1 cellular context compared by ENCODE assay signal in the genomic region with DNA sequence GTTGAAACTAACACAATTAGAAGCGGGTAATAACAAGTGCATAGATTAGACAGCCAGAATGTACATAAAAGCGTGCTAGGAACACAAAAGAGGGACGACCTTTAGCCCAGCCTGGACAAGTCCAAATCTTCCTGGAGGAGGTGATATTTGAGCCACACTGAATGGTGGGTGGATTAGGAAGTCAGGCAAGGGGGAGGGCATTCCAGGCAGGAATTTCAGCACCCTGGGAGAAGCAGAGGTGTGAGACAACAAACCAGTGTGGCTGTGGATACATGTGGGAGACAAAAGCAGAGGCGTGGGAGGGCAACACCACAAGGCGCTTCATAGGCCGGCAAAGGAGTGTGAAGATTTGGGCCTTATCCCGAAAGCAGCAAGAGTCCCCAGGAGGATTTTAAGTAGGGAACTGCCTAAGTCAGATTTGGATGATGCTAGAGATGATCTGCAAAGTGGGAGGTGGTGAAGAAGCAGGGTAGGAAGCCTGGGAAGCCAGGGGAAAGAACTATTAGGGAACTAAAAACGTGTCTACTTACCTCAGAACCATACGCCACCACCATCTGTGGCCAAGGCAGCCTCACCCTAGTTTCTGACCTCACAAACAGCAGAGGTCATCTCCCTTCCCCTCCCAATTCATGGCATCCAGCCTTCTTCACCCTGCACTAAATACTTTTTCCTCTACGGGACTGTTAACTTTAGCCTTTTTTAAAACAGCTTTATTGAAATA.
TF ChIP-seq lines count a peak whose summit lies in the region.

No MANE protein-coding gene starts in this region.

TF ChIP-seq in HepG2, 621 proteins besides CTCF, POLR2A, EP300 and RAD21 (continued from another document and continues in another):
- TF ChIP-seq, protein P1, sequence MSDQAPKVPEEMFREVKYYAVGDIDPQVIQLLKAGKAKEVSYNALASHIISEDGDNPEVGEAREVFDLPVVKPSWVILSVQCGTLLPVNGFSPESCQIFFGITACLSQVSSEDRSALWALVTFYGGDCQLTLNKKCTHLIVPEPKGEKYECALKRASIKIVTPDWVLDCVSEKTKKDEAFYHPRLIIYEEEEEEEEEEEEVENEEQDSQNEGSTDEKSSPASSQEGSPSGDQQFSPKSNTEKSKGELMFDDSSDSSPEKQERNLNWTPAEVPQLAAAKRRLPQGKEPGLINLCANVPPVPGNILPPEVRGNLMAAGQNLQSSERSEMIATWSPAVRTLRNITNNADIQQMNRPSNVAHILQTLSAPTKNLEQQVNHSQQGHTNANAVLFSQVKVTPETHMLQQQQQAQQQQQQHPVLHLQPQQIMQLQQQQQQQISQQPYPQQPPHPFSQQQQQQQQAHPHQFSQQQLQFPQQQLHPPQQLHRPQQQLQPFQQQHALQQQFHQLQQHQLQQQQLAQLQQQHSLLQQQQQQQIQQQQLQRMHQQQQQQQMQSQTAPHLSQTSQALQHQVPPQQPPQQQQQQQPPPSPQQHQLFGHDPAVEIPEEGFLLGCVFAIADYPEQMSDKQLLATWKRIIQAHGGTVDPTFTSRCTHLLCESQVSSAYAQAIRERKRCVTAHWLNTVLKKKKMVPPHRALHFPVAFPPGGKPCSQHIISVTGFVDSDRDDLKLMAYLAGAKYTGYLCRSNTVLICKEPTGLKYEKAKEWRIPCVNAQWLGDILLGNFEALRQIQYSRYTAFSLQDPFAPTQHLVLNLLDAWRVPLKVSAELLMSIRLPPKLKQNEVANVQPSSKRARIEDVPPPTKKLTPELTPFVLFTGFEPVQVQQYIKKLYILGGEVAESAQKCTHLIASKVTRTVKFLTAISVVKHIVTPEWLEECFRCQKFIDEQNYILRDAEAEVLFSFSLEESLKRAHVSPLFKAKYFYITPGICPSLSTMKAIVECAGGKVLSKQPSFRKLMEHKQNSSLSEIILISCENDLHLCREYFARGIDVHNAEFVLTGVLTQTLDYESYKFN (CRISPR knock-in tag; conservative IDR thresholded peaks at IDR 0.05): peak; percentile 92
- TF ChIP-seq SP5 (CRISPR knock-in tag; IDR thresholded peaks at IDR 0.05; ENCODE audit: borderline replicate concordance, low read depth) (peak; percentile 84), ZMYM4 (CRISPR knock-in tag; IDR thresholded peaks at IDR 0.05) (peak; percentile 83), HNF4G (IDR thresholded peaks at IDR 0.05; ENCODE audit: borderline replicate concordance, low read depth, low read length) (peak; percentile 81; the same call in 1 of the 2 replicates), HNF4G (CRISPR knock-in tag; IDR thresholded peaks at IDR 0.05; ENCODE audit: borderline replicate concordance, low read depth) (peak; percentile 73; the same call in 1 of the 2 replicates), HOXA3 (CRISPR knock-in tag; IDR thresholded peaks at IDR 0.05) (peak; percentile 59; the same call in 1 of the 2 replicates), SAP130 (CRISPR knock-in tag; IDR thresholded peaks at IDR 0.05; ENCODE audit: low read depth) (peak; percentile 71), NR1H2 (CRISPR knock-in tag; IDR thresholded peaks at IDR 0.05; ENCODE audit: borderline replicate concordance, low read depth) (no peak), SP1 (IDR thresholded peaks at IDR 0.05) (no peak), SP1 (CRISPR knock-in tag; IDR thresholded peaks at IDR 0.05) (0 out of 2 replicates have a peak, but pooled peaks have one; percentile 19)
- TF ChIP-seq, protein P2, sequence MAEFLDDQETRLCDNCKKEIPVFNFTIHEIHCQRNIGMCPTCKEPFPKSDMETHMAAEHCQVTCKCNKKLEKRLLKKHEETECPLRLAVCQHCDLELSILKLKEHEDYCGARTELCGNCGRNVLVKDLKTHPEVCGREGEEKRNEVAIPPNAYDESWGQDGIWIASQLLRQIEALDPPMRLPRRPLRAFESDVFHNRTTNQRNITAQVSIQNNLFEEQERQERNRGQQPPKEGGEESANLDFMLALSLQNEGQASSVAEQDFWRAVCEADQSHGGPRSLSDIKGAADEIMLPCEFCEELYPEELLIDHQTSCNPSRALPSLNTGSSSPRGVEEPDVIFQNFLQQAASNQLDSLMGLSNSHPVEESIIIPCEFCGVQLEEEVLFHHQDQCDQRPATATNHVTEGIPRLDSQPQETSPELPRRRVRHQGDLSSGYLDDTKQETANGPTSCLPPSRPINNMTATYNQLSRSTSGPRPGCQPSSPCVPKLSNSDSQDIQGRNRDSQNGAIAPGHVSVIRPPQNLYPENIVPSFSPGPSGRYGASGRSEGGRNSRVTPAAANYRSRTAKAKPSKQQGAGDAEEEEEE (CRISPR knock-in tag; IDR thresholded peaks at IDR 0.05; ENCODE audit: borderline replicate concordance): no peak
- TF ChIP-seq, protein P3, sequence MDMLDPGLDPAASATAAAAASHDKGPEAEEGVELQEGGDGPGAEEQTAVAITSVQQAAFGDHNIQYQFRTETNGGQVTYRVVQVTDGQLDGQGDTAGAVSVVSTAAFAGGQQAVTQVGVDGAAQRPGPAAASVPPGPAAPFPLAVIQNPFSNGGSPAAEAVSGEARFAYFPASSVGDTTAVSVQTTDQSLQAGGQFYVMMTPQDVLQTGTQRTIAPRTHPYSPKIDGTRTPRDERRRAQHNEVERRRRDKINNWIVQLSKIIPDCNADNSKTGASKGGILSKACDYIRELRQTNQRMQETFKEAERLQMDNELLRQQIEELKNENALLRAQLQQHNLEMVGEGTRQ (IDR thresholded peaks at IDR 0.05; ENCODE audit: low read depth, low read length): no peak
- TF ChIP-seq, protein P3 (CRISPR knock-in tag; IDR thresholded peaks at IDR 0.05; ENCODE audit: borderline replicate concordance): no peak
- TF ChIP-seq, protein P4, sequence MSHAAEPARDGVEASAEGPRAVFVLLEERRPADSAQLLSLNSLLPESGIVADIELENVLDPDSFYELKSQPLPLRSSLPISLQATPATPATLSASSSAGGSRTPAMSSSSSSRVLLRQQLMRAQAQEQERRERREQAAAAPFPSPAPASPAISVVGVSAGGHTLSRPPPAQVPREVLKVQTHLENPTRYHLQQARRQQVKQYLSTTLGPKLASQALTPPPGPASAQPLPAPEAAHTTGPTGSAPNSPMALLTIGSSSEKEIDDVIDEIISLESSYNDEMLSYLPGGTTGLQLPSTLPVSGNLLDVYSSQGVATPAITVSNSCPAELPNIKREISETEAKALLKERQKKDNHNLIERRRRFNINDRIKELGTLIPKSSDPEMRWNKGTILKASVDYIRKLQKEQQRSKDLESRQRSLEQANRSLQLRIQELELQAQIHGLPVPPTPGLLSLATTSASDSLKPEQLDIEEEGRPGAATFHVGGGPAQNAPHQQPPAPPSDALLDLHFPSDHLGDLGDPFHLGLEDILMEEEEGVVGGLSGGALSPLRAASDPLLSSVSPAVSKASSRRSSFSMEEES (CRISPR knock-in tag; IDR thresholded peaks at IDR 0.05): 0 out of 2 replicates have a peak, but pooled peaks have one; percentile 42
- TF ChIP-seq, protein P5, sequence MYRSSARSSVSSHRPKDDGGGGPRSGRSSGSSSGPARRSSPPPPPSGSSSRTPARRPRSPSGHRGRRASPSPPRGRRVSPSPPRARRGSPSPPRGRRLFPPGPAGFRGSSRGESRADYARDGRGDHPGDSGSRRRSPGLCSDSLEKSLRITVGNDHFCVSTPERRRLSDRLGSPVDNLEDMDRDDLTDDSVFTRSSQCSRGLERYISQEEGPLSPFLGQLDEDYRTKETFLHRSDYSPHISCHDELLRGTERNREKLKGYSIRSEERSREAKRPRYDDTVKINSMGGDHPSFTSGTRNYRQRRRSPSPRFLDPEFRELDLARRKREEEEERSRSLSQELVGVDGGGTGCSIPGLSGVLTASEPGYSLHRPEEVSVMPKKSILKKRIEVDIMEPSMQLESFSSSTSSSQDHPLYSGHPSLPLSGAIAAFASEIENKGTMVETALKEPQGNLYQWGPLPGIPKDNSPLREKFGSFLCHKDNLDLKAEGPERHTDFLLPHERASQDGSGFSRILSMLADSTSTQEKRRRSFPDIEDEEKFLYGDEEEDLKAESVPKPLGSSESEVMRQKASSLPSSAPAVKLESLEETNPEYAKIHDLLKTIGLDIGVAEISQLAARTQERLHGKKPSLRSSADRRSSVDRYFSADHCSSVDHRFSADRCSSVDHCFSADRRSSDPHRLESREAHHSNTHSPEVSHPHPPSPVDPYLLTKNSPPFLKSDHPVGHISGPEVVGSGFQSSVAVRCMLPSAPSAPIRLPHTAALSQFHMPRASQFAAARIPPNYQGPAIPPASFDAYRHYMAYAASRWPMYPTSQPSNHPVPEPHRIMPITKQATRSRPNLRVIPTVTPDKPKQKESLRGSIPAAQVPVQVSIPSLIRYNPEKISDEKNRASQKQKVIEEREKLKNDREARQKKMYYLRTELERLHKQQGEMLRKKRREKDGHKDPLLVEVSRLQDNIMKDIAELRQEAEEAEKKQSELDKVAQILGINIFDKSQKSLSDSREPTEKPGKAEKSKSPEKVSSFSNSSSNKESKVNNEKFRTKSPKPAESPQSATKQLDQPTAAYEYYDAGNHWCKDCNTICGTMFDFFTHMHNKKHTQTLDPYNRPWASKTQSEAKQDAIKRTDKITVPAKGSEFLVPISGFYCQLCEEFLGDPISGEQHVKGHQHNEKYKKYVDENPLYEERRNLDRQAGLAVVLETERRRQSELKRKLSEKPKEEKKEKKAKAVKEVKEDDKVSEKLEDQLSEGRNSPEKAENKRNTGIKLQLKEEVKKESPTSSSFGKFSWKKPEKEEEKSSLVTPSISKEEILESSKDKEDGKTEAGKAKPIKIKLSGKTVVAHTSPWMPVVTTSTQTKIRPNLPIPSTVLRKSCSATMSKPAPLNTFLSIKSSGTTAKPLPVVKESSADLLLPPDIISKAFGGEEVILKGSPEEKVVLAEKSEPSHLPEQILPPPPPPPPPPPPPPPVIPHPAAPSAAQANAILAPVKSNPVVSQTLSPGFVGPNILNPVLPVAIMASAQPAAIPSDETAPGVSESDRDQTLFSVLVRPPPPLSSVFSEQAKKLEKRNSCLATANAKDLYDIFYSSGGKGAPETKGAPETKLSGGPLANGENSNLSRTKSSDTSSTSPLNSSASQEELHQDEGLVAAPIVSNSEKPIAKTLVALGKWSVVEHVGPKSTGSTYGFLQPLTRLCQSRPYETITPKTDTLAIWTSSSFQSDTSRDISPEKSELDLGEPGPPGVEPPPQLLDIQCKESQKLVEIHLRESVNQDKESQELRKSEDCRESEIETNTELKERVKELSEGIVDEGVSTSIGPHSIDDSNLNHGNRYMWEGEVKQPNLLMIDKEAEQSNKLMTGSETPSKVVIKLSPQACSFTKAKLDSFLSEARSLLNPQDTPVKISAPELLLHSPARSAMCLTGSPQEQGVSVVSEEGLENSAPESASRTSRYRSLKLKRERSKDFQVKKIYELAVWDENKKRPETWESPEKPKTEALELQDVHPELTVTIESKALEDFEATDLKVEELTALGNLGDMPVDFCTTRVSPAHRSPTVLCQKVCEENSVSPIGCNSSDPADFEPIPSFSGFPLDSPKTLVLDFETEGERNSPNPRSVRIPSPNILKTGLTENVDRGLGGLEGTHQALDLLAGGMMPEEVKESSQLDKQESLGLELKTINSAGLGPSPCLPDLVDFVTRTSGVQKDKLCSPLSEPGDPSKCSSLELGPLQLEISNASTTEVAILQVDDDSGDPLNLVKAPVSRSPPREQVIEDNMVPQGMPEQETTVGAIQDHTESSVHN (CRISPR knock-in tag; IDR thresholded peaks at IDR 0.05): no peak
- TF ChIP-seq, protein P6, sequence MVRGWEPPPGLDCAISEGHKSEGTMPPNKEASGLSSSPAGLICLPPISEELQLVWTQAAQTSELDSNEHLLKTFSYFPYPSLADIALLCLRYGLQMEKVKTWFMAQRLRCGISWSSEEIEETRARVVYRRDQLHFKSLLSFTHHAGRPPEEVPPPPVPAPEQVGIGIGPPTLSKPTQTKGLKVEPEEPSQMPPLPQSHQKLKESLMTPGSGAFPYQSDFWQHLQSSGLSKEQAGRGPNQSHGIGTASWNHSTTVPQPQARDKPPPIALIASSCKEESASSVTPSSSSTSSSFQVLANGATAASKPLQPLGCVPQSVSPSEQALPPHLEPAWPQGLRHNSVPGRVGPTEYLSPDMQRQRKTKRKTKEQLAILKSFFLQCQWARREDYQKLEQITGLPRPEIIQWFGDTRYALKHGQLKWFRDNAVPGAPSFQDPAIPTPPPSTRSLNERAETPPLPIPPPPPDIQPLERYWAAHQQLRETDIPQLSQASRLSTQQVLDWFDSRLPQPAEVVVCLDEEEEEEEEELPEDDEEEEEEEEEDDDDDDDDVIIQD (CRISPR knock-in tag; IDR thresholded peaks at IDR 0.05; ENCODE audit: low read depth): peak; percentile 51; the same call in 1 of the 2 replicates
- TF ChIP-seq, protein P7, sequence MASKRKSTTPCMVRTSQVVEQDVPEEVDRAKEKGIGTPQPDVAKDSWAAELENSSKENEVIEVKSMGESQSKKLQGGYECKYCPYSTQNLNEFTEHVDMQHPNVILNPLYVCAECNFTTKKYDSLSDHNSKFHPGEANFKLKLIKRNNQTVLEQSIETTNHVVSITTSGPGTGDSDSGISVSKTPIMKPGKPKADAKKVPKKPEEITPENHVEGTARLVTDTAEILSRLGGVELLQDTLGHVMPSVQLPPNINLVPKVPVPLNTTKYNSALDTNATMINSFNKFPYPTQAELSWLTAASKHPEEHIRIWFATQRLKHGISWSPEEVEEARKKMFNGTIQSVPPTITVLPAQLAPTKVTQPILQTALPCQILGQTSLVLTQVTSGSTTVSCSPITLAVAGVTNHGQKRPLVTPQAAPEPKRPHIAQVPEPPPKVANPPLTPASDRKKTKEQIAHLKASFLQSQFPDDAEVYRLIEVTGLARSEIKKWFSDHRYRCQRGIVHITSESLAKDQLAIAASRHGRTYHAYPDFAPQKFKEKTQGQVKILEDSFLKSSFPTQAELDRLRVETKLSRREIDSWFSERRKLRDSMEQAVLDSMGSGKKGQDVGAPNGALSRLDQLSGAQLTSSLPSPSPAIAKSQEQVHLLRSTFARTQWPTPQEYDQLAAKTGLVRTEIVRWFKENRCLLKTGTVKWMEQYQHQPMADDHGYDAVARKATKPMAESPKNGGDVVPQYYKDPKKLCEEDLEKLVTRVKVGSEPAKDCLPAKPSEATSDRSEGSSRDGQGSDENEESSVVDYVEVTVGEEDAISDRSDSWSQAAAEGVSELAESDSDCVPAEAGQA (IDR thresholded peaks at IDR 0.05; ENCODE audit: low read depth): no peak
- TF ChIP-seq, protein P7 (CRISPR knock-in tag; IDR thresholded peaks at IDR 0.05; ENCODE audit: borderline replicate concordance): no peak
